8 cellular contexts compared by ENCODE assay signal in the genomic region with DNA sequence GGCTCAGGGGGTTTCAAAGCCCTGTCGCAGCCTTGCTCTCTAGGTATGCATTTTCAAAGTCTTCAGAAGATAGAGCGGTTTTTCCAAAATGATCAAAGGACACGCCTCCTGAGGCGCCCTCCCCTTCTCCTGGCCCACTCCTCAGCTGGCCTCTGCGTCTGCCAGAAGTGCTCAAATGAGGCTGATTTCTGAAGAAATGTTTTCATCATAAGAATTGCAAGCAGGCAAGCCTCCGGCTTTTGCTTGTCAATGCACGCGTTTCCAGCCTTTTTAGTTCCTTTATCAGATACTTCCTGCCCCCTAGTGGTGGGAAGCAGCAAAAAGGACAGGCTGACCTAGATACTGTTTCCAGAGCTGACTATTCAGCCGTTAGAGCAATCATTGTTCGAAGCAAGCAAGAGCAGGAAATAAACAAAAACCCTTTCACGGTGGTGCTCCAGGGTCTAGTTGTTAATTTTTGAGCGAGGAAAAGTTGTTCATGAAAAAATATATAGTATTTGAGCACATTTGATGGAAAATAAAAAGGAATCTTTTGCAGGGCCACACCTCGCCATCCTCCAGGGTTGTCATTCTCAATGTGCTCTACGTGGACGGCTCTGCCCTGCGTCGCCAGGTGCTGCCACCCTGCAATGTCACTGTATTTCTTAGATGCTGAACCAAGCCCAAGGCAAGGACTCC.
DNase-seq lines count a peak whose midpoint lies in the region; ATAC-seq, FAIRE-seq and TF ChIP-seq lines count a peak whose summit lies in the region.

No MANE protein-coding gene starts in this region.

- peak; percentile 89 for TF ChIP-seq CTCF in GM06990 (IDR thresholded peaks at IDR 0.05; ENCODE audit: insufficient read depth, low read length, poor library complexity, severe bottlenecking)
- peak; percentile 92 for TF ChIP-seq CTCF in HFF-Myc (IDR thresholded peaks at IDR 0.05; ENCODE audit: low read depth, low read length, missing control alignments)
- TF ChIP-seq CTCF in NB4 (IDR thresholded peaks at IDR 0.05; ENCODE audit: low read depth, low read length) = peak; percentile 93
- TF ChIP-seq CTCF in pancreas (IDR thresholded peaks at IDR 0.05) = peak; percentile 72 to 88 (median 74)
- peak; percentile 75 to 76 for TF ChIP-seq CTCF in tibial artery (IDR thresholded peaks at IDR 0.05)

- peak; percentile 29 for FAIRE-seq in pancreas (lab: Jason Lieb, UNC)

- DNase-seq in GM06990 (ENCODE audit: extremely low read depth, insufficient read length) (peak; percentile 48), HFF-Myc (ENCODE audit: extremely low read depth, low read depth) (peak; percentile 69), NB4 (ENCODE audit: low read depth) (peak; percentile 87), SK-N-MC (ENCODE audit: low read depth, low spot score) (peak; percentile 51), globus pallidus (ENCODE audit: low spot score) (peak; percentile 93), pancreas (peak in 5 of 6 donors; percentile 66 to 82 (median 71)), tibial artery (peak; percentile 75 to 93)
- DNase-seq in activated naive CD4-positive, alpha-beta T cell treated with anti-CD3 and anti-CD28 coated beads, Interleukin-2, amount 50 U/mL, for 16 hours = peak; percentile 82

- H3K36me3 ChIP-seq in GM06990 (ENCODE audit: control insufficient read depth, insufficient read depth, low read length) (no peaks in the 10 kb centered on the region), SK-N-MC (ENCODE audit: insufficient read depth, low read length) (no peaks in the 10 kb centered on the region), pancreas (no peaks in the 10 kb centered on the region), tibial artery (no peaks in the 10 kb centered on the region)

- 9 to 11% methylated on average over 17 of the region's 17 CpGs for WGBS in pancreas, 2 donors

- no peak overlapping the region for H3K27ac ChIP-seq in SK-N-MC
- H3K27ac ChIP-seq in pancreas = no peak overlapping the region
- no peak overlapping the region for H3K27ac ChIP-seq in tibial artery

- no peak for TF ChIP-seq POLR2A in NB4 (IDR thresholded peaks at IDR 0.05; ENCODE audit: extremely low read depth, insufficient read length)

- H3K9me3 ChIP-seq in SK-N-MC (ENCODE audit: low read depth, low read length) (no peaks in the 10 kb centered on the region), pancreas (no peaks in the 10 kb centered on the region), tibial artery (no peaks in the 10 kb centered on the region)

- intact Hi-C loops in pancreas (cut with DNase I) = no loop called here
- intact Hi-C loops in tibial artery (cut with DNase I; ENCODE audit: low total_unique reads) = no loop called here

- ATAC-seq in pancreas = peak; percentile 90 to 100 (median 98)

- H3K9ac ChIP-seq in SK-N-MC (ENCODE audit: insufficient read length) = no peak overlapping the region

- H3K27me3 ChIP-seq in GM06990 (replicated peaks; ENCODE audit: control insufficient read depth, insufficient read depth, low read length) (no peaks in the 10 kb centered on the region), pancreas (no peaks in the 10 kb centered on the region), tibial artery (no peaks in the 10 kb centered on the region)

- no peak overlapping the region for H3K4me3 ChIP-seq in GM06990 (replicated peaks; ENCODE audit: low read depth, low read length)
- H3K4me3 ChIP-seq in HFF-Myc (replicated peaks; ENCODE audit: low read depth, low read length) = no peak overlapping the region
- no peak overlapping the region for H3K4me3 ChIP-seq in NB4 (ENCODE audit: low read depth, low read length)
- H3K4me3 ChIP-seq in SK-N-MC = peak overlapping the region; percentile 45
- H3K4me3 ChIP-seq in pancreas = peak overlapping the region in 1 of 4 donors; percentile 10
- H3K4me3 ChIP-seq in tibial artery = no peak overlapping the region

- H3K4me1 ChIP-seq in pancreas (peaks cover 0 to 3% (median 0%) of the 10 kb centered on the region in 3 donors), tibial artery (peaks cover 0 to 8% (median 2%) of the 10 kb centered on the region in 4 donors)
